ENCODE assay signal across 11 cellular contexts in genomic region chr4:169315530-169316306, GRCh38. TPM values are rescaled to one million over a fixed set of nuclear protein-coding genes. Genes with fewer than 3 reads are reported as not detected.
DNase-seq lines count a peak whose midpoint lies in the region; TF ChIP-seq lines count a peak whose summit lies in the region.
"Had no signal": no experiment of that assay in that cellular context is flagged by ENCODE, and none has a peak within 500 bp of the region (broad histone marks: within the 10 kb centered on the region; RNA-seq: fewer than 3 reads in every experiment).

No MANE protein-coding gene starts in this region.

- WGBS in stomach, 5 donors: 27 to 41% (median 31%) methylated on average over 5 of the region's 5 CpGs

- no peaks in the 10 kb centered on the region for H3K36me3 ChIP-seq in stomach
- no peaks in the 10 kb centered on the region for H3K36me3 ChIP-seq in MG63
- H3K36me3 ChIP-seq: upper lobe of left lung had no signal

- H3K4me1 ChIP-seq in stomach: peaks cover 20 to 48% (median 29%) of the 10 kb centered on the region in 4 donors

- no peak for TF ChIP-seq CTCF in stomach (IDR thresholded peaks at IDR 0.05)

- DNase-seq in NCI-H345 (lab: John Stamatoyannopoulos, UW): peak; percentile 7
- DNase-seq in NCI-H345 treated with DMSO at 0.1 percent for 48 hours (lab: John Stamatoyannopoulos, UW; ENCODE audit: unreplicated experiment): no peak
- peak; percentile 12 for DNase-seq in UCSD-AML1 (lab: John Stamatoyannopoulos, UW; ENCODE audit: unreplicated experiment)
- DNase-seq in iris pigment epithelial cell (ENCODE audit: low read depth): peak; percentile 75
- no peak for DNase-seq in stomach
- DNase-seq in iPS-NIHi11 (ENCODE audit: low spot score): no peak
- DNase-seq in dedifferentiated amniotic fluid mesenchymal stem cell (ENCODE audit: extremely low spot score): no peak
- no peak for DNase-seq in MG63
- DNase-seq: activated CD4-positive, alpha-beta memory T cell treated with anti-CD3 and anti-CD28 coated beads for 36 hours; stimulated activated CD4-positive, alpha-beta T cell treated with anti-CD3 and anti-CD28 coated beads, Interleukin-4, amount 100 ng/mL, for 24 hours had no signal

- TF ChIP-seq EP300 in stomach (IDR thresholded peaks at IDR 0.05): no peak

- H3K27ac ChIP-seq in stomach: peak overlapping the region in 3 of 5 donors; percentile 35 to 64 (median 53)

- H3K27me3 ChIP-seq in stomach: no peaks in the 10 kb centered on the region
- H3K27me3 ChIP-seq in MG63: no peaks in the 10 kb centered on the region
- H3K27me3 ChIP-seq: upper lobe of left lung had no signal

- TF ChIP-seq POLR2A in stomach (IDR thresholded peaks at IDR 0.05): no peak

- no peaks in the 10 kb centered on the region for H3K9me3 ChIP-seq in stomach
- H3K9me3 ChIP-seq in MG63: no peaks in the 10 kb centered on the region
- H3K9me3 ChIP-seq: upper lobe of left lung had no signal

- H3K4me3 ChIP-seq in stomach (no peak overlapping the region), MG63 (no peak overlapping the region)
- H3K4me3 ChIP-seq: upper lobe of left lung had no signal

- intact Hi-C loops in stomach (cut with DNase I; ENCODE audit: low total_unique reads): no loop called here

RNA-seq across cellular contexts. Expression of gene SH3RF1, which starts 45.0 kb away (rescaled TPM):
- total RNA-seq in stomach: 10 to 100 TPM; 16.3 to 47.8 (median 29.5) TPM
- 10 to 100 TPM in 1 of 3 donors, 1 to 10 TPM in 2; 3.4 to 13.6 (median 8.4) TPM for polyA plus RNA-seq in stomach
- 1.3 and 4.2 TPM in 2 replicates for total RNA-seq in MG63 (2014; rRNA removed; shearing (Covaris generic); ENCODE audit: low replicate concordance)

Comparison
In these comparisons a context has a peak if more than half of its experiments do, and no peak if none do; other contexts are left out.
1. DNase-seq: peak in NCI-H345 (single experiment), UCSD-AML1 (single experiment) and iris pigment epithelial cell (single experiment); none in NCI-H345 treated with DMSO at 0.1 percent for 48 hours (single experiment), stomach (single experiment), iPS-NIHi11 (single experiment), dedifferentiated amniotic fluid mesenchymal stem cell (single experiment) and MG63 (single experiment).